ENCODE assay signal across 25 cellular contexts in genomic region chr12:11946161-11946560, GRCh38.
"Had no signal": no experiment of that assay in that cellular context is flagged by ENCODE, and none has a peak within 500 bp of the region (broad histone marks: within the 10 kb centered on the region; RNA-seq: fewer than 3 reads in every experiment).

No MANE protein-coding gene starts in this region.

- H3K27ac ChIP-seq: adrenal gland, body of pancreas, breast epithelium, SJCRH30, SK-N-MC had no signal

- H3K4me3 Mint-ChIP-seq: activated CD4-positive, alpha-beta T cell treated with anti-CD3 and anti-CD28 coated beads, Interleukin-2, amount 10 ng/mL, durations not matched to agents 24 days and 14 days; activated CD8-positive, alpha-beta T cell treated with anti-CD3 and anti-CD28 coated beads for 36 hours; activated naive CD8-positive, alpha-beta T cell treated with anti-CD3 and anti-CD28 coated beads, Interleukin-2, amount 10 ng/mL, durations not matched to agents 7 days and 5 days; activated T-cell treated with anti-CD3 and anti-CD28 coated beads, Interleukin-2, amount 50 U/mL, for 72 hours; activated T-helper 17 cell treated with anti-CD3 and anti-CD28 coated beads, Interleukin-2, amount 50 U/mL, for 72 hours; T-helper 1 cell treated with Interleukin-12 subunit alpha and Interleukin-12 subunit beta and Interleukin-4 antibody, amounts not matched to agents 30 μg/mL and 1 μg/mL, for 36 hours; T-helper 2 cell treated with Interferon-gamma antibody and Interleukin-4, amounts not matched to agents 5 μg/mL and 100 μg/mL, for 36 hours had no signal

- H3K9me3 Mint-ChIP-seq: activated CD4-positive, alpha-beta T cell treated with anti-CD3 and anti-CD28 coated beads, Interleukin-2, amount 10 ng/mL, durations not matched to agents 24 days and 14 days; activated CD8-positive, alpha-beta T cell treated with anti-CD3 and anti-CD28 coated beads for 36 hours; activated naive CD8-positive, alpha-beta T cell treated with anti-CD3 and anti-CD28 coated beads, Interleukin-2, amount 10 ng/mL, durations not matched to agents 7 days and 5 days; activated T-cell treated with anti-CD3 and anti-CD28 coated beads, Interleukin-2, amount 50 U/mL, for 72 hours; activated T-helper 17 cell treated with anti-CD3 and anti-CD28 coated beads, Interleukin-2, amount 50 U/mL, for 72 hours; T-helper 1 cell treated with Interleukin-12 subunit alpha and Interleukin-12 subunit beta and Interleukin-4 antibody, amounts not matched to agents 30 μg/mL and 1 μg/mL, for 36 hours; T-helper 2 cell treated with Interferon-gamma antibody and Interleukin-4, amounts not matched to agents 5 μg/mL and 100 μg/mL, for 36 hours had no signal

- DNase-seq: activated CD4-positive, alpha-beta T cell treated with anti-CD3 and anti-CD28 coated beads, Interleukin-2, amount 10 ng/mL, durations not matched to agents 24 days and 14 days; activated CD4-positive, alpha-beta T cell treated with anti-CD3 and anti-CD28 coated beads, Interleukin-2, amount 50 U/mL, for 4 hours; activated CD8-positive, alpha-beta T cell treated with anti-CD3 and anti-CD28 coated beads for 36 hours; activated effector memory CD4-positive, alpha-beta T cell treated with anti-CD3 and anti-CD28 coated beads, Interleukin-2, amount 50 U/mL, for 16 hours; activated naive CD4-positive, alpha-beta T cell; activated naive CD4-positive, alpha-beta T cell treated with anti-CD3 and anti-CD28 coated beads, Interleukin-2, amount 50 U/mL, for 16 hours; activated naive CD8-positive, alpha-beta T cell treated with anti-CD3 and anti-CD28 coated beads, Interleukin-2, amount 10 ng/mL, durations not matched to agents 7 days and 5 days; activated T-cell treated with anti-CD3 and anti-CD28 coated beads, Interleukin-2, amount 50 U/mL, for 1 hour; activated T-cell treated with anti-CD3 and anti-CD28 coated beads, Interleukin-2, amount 50 U/mL, for 72 hours; adrenal gland; body of pancreas; KG1; NCI-H1105; NCI-H1417 treated with DMSO at 0.1 percent for 48 hours; NCI-H187 treated with DMSO at 0.1 percent for 48 hours; NCI-H2081; NCI-H524 treated with DMSO at 0.1 percent for 48 hours; SHP77; SJCRH30 had no signal

- H3K9me3 ChIP-seq: adrenal gland, body of pancreas, breast epithelium, SJCRH30 had no signal

- H3K4me3 ChIP-seq: adrenal gland, body of pancreas, breast epithelium, SJCRH30, SK-N-MC had no signal

- H3K27ac Mint-ChIP-seq: activated CD4-positive, alpha-beta T cell treated with anti-CD3 and anti-CD28 coated beads, Interleukin-2, amount 10 ng/mL, durations not matched to agents 24 days and 14 days; activated CD8-positive, alpha-beta T cell treated with anti-CD3 and anti-CD28 coated beads for 36 hours; activated naive CD8-positive, alpha-beta T cell treated with anti-CD3 and anti-CD28 coated beads, Interleukin-2, amount 10 ng/mL, durations not matched to agents 7 days and 5 days; activated T-cell treated with anti-CD3 and anti-CD28 coated beads, Interleukin-2, amount 50 U/mL, for 72 hours; activated T-helper 17 cell treated with anti-CD3 and anti-CD28 coated beads, Interleukin-2, amount 50 U/mL, for 72 hours; T-helper 1 cell treated with Interleukin-12 subunit alpha and Interleukin-12 subunit beta and Interleukin-4 antibody, amounts not matched to agents 30 μg/mL and 1 μg/mL, for 36 hours; T-helper 2 cell treated with Interferon-gamma antibody and Interleukin-4, amounts not matched to agents 5 μg/mL and 100 μg/mL, for 36 hours had no signal

- H3K27me3 ChIP-seq: adrenal gland, body of pancreas, breast epithelium, SJCRH30 had no signal

- ATAC-seq: activated CD8-positive, alpha-beta T cell treated with anti-CD3 and anti-CD28 coated beads for 36 hours; activated T-cell treated with anti-CD3 and anti-CD28 coated beads, Interleukin-2, amount 50 U/mL, for 72 hours; activated T-helper 17 cell treated with anti-CD3 and anti-CD28 coated beads, Interleukin-2, amount 50 U/mL, for 72 hours; body of pancreas; Panc1 had no signal

- H3K36me3 ChIP-seq: adrenal gland, breast epithelium, SJCRH30 had no signal
